Comparison of ENCODE assay signal across 1 cellular context in genomic region chr2:131568401-131568800, GRCh38. TPM values are rescaled to one million over a fixed set of nuclear protein-coding genes. Genes with fewer than 3 reads are reported as not detected.
"Had no signal": no experiment of that assay in that cellular context is flagged by ENCODE, and none has a peak within 500 bp of the region (broad histone marks: within the 10 kb centered on the region; RNA-seq: fewer than 3 reads in every experiment).

No MANE protein-coding gene starts in this region.

RNA-seq across cellular contexts. Expression of gene CCDC74A, which starts 40.7 kb away (rescaled TPM):
- polyA plus RNA-seq: naive thymus-derived CD4-positive, alpha-beta T cell had no signal
